ENCODE assay signal across 23 cellular contexts in genomic region chr13:109593230-109593629, GRCh38.
"Had no signal": no experiment of that assay in that cellular context is flagged by ENCODE, and none has a peak within 500 bp of the region (broad histone marks: within the 10 kb centered on the region; RNA-seq: fewer than 3 reads in every experiment).

No MANE protein-coding gene starts in this region.

- ATAC-seq: activated T-cell treated with anti-CD3 and anti-CD28 coated beads, Interleukin-2, amount 50 U/mL, for 4 hours; effector memory CD8-positive, alpha-beta T cell; gastrocnemius medialis; left cardiac atrium; lower lobe of right lung; naive thymus-derived CD4-positive, alpha-beta T cell had no signal

- H3K9me3 ChIP-seq: adrenal gland, ascending aorta, esophagus squamous epithelium, gastrocnemius medialis, lower lobe of right lung, thyroid gland had no signal

- H3K27me3 ChIP-seq: adrenal gland, ascending aorta, brain microvascular endothelial cell, dorsolateral prefrontal cortex, gastrocnemius medialis, thyroid gland had no signal

- DNase-seq: activated CD4-positive, alpha-beta T cell treated with anti-CD3 and anti-CD28 coated beads for 4 hours; activated CD4-positive, alpha-beta T cell treated with anti-CD3 and anti-CD28 coated beads, Interleukin-2, amount 50 U/mL, for 48 hours; activated CD4-positive, CD25-positive, alpha-beta regulatory T cell; activated CD8-positive, alpha-beta memory T cell treated with anti-CD3 and anti-CD28 coated beads, Interleukin-2, amount 50 U/mL, for 48 hours; activated naive CD4-positive, alpha-beta T cell; activated T-cell treated with anti-CD3 and anti-CD28 coated beads, Interleukin-2, amount 50 U/mL, for 4 hours; adrenal gland; brain microvascular endothelial cell; caudate nucleus; dorsolateral prefrontal cortex; effector memory CD8-positive, alpha-beta T cell; esophagus squamous epithelium; gastrocnemius medialis; hypothalamus; left cardiac atrium; lower lobe of right lung; mesendoderm; naive thymus-derived CD4-positive, alpha-beta T cell; occipital lobe; stimulated activated CD4-positive, alpha-beta T cell treated with anti-CD3 and anti-CD28 coated beads, Interleukin-12 subunit alpha, Interleukin-12 subunit beta, amount 100 ng/mL, for 4 hours; substantia nigra; thyroid gland had no signal

- H3K4me3 ChIP-seq: adrenal gland, ascending aorta, dorsolateral prefrontal cortex, esophagus squamous epithelium, gastrocnemius medialis, lower lobe of right lung, thyroid gland had no signal

- H3K36me3 ChIP-seq: adrenal gland, ascending aorta, brain microvascular endothelial cell, esophagus squamous epithelium, gastrocnemius medialis, lower lobe of right lung, thyroid gland had no signal

- H3K27ac ChIP-seq: adrenal gland, ascending aorta, brain microvascular endothelial cell, dorsolateral prefrontal cortex, esophagus squamous epithelium, gastrocnemius medialis, lower lobe of right lung, thyroid gland had no signal

- H3K4me1 ChIP-seq: adrenal gland, ascending aorta, esophagus squamous epithelium, gastrocnemius medialis, lower lobe of right lung, thyroid gland had no signal
